Comparison of ENCODE assay signal across 9 cellular contexts in genomic region chr17:64236827-64237403, GRCh38. TPM values are rescaled to one million over a fixed set of nuclear protein-coding genes. Genes with fewer than 3 reads are reported as not detected.
DNase-seq lines count a peak whose midpoint lies in the region; TF ChIP-seq lines count a peak whose summit lies in the region.
"Had no signal": no experiment of that assay in that cellular context is flagged by ENCODE, and none has a peak within 500 bp of the region (broad histone marks: within the 10 kb centered on the region; RNA-seq: fewer than 3 reads in every experiment).

No MANE protein-coding gene starts in this region.

- TF ChIP-seq CTCF in GM12872 (IDR thresholded peaks at IDR 0.05; ENCODE audit: insufficient read depth, low read depth, low read length) (peak; percentile 37; the same call in 2 of the 3 replicates), NB4 (IDR thresholded peaks at IDR 0.05; ENCODE audit: low read depth, low read length) (peak; percentile 14), brain microvascular endothelial cell (IDR thresholded peaks at IDR 0.05; ENCODE audit: low read depth, low read length, missing control alignments) (peak; percentile 55), nephron (IDR thresholded peaks at IDR 0.05; ENCODE audit: unreplicated experiment in 3 of 3) (peak in 2 of 3 experiments; percentile 35 to 43), prostate gland (IDR thresholded peaks at IDR 0.05) (no peak)

- H3K9me3 ChIP-seq in effector memory CD4-positive, alpha-beta T cell (ENCODE audit: control insufficient read depth, low read length): no peaks in the 10 kb centered on the region
- no peaks in the 10 kb centered on the region for H3K9me3 ChIP-seq in prostate gland

- TF ChIP-seq POLR2A in NB4 (IDR thresholded peaks at IDR 0.05; ENCODE audit: extremely low read depth, insufficient read length): no peak
- no peak for TF ChIP-seq POLR2A in prostate gland (IDR thresholded peaks at IDR 0.05)

- intact Hi-C loops in prostate gland (cut with DNase I): no loop called here

- H3K36me3 ChIP-seq in brain microvascular endothelial cell (replicated peaks) (no peaks in the 10 kb centered on the region), prostate gland (no peaks in the 10 kb centered on the region)
- H3K36me3 ChIP-seq in effector memory CD4-positive, alpha-beta T cell (ENCODE audit: control insufficient read depth, insufficient read depth, low read length): no peaks in the 10 kb centered on the region

- no peak overlapping the region for H3K4me3 Mint-ChIP-seq in nephron

- H3K4me3 ChIP-seq in NB4 (ENCODE audit: low read depth, low read length) (no peak overlapping the region), brain microvascular endothelial cell (ENCODE audit: low read depth, low read length) (no peak overlapping the region), prostate gland (no peak overlapping the region)
- H3K4me3 ChIP-seq in effector memory CD4-positive, alpha-beta T cell (ENCODE audit: insufficient read depth, low read depth, low read length, poor library complexity, severe bottlenecking): no peak overlapping the region

- H3K27ac ChIP-seq in brain microvascular endothelial cell: no peak overlapping the region
- H3K27ac ChIP-seq in effector memory CD4-positive, alpha-beta T cell (ENCODE audit: insufficient read depth, low read length, poor library complexity, severe bottlenecking): no peak overlapping the region
- H3K27ac ChIP-seq in prostate gland: no peak overlapping the region

- H3K27ac Mint-ChIP-seq in nephron: peak overlapping the region; percentile 2 to 18 (median 11)

- DNase-seq in NB4 (ENCODE audit: low read depth) (peak; percentile 18), brain microvascular endothelial cell (no peak), NCI-H1930 (lab: John Stamatoyannopoulos, UW) (no peak), prostate gland (ENCODE audit: low spot score) (no peak)
- DNase-seq in effector memory CD4-positive, alpha-beta T cell: no peak
- DNase-seq: NCI-H2081; stimulated activated CD4-positive, alpha-beta T cell treated with anti-CD3 and anti-CD28 coated beads, Interleukin-2, amount 100 ng/mL, for 48 hours had no signal

- no peaks in the 10 kb centered on the region for H3K9me3 Mint-ChIP-seq in nephron

- H3K27me3 ChIP-seq in brain microvascular endothelial cell (replicated peaks): no peaks in the 10 kb centered on the region
- H3K27me3 ChIP-seq in effector memory CD4-positive, alpha-beta T cell (replicated peaks; ENCODE audit: control insufficient read depth, insufficient read depth, low read length, poor library complexity, severe bottlenecking): no peaks in the 10 kb centered on the region
- H3K27me3 ChIP-seq in prostate gland (replicated peaks; ENCODE audit: insufficient read depth): no peaks in the 10 kb centered on the region

- peaks cover 61% of the 10 kb centered on the region for H3K4me1 Mint-ChIP-seq in nephron

- H3K27me3 Mint-ChIP-seq in nephron (ENCODE audit: low read depth): no peaks in the 10 kb centered on the region

- in situ Hi-C loops in brain microvascular endothelial cell (cut with HindIII; ENCODE audit: low pct_ligation_motif_present, low sequenced_read_pairs): no loop called here

- H3K4me1 ChIP-seq in effector memory CD4-positive, alpha-beta T cell (ENCODE audit: control insufficient read depth, insufficient read depth, low read length, poor library complexity, severe bottlenecking): no peaks in the 10 kb centered on the region
- H3K4me1 ChIP-seq in prostate gland (replicated peaks): peaks cover 5% of the 10 kb centered on the region

- 77% methylated on average over 9 of the region's 9 CpGs for whole genome bisulfite sequencing in prostate gland

- H3K36me3 Mint-ChIP-seq in nephron (ENCODE audit: low read depth): no peaks in the 10 kb centered on the region

RNA-seq across cellular contexts. Expression of gene TEX2, which starts 26.1 kb away (rescaled TPM):
- 10 to 100 TPM; 31.3 to 43.8 TPM for total RNA-seq in prostate gland

Comparison
In these comparisons a context has a peak if more than half of its experiments do, and no peak if none do; other contexts are left out.
1. CTCF ChIP-seq: peak in GM12872 (single experiment), NB4 (single experiment), brain microvascular endothelial cell (single experiment) and nephron (2 of 3); none in prostate gland (0 of 4).